ENCODE assay signal across 6 cellular contexts in genomic region chr19:57903298-57904174, GRCh38.
A peak's percentile ranks its signal among the peaks of the same experiment; 100 is the strongest.
DNase-seq lines count a peak whose midpoint lies in the region; ATAC-seq and TF ChIP-seq lines count a peak whose summit lies in the region.

No MANE protein-coding gene starts in this region.

- no peaks in the 10 kb centered on the region for H3K27me3 ChIP-seq in DND-41 (ENCODE audit: insufficient read depth, low read length, poor library complexity)

- peak; percentile 74 for ATAC-seq in DND-41 (ENCODE audit: insufficient read depth, low read depth)
- no peak for ATAC-seq in GM21381 (IDR thresholded peaks at IDR 0.05; ENCODE audit: unreplicated experiment)

- peak; percentile 70 for TF ChIP-seq CTCF in DND-41 (IDR thresholded peaks at IDR 0.05; ENCODE audit: borderline replicate concordance, extremely low read depth, low read length, poor library complexity, severe bottlenecking)
- TF ChIP-seq CTCF in foreskin fibroblast (IDR thresholded peaks at IDR 0.05; ENCODE audit: low read depth, low read length), result peak; percentile 36

- no peak overlapping the region for H3K4me3 ChIP-seq in DND-41 (ENCODE audit: low read depth in 1 of 2, low read length in 2 of 2)
- no peak overlapping the region for H3K4me3 ChIP-seq in foreskin fibroblast (ENCODE audit: low read depth in 1 of 2, low read length in 2 of 2)

- no peak overlapping the region for H3K27ac ChIP-seq in DND-41 (ENCODE audit: low read length)

- H3K79me2 ChIP-seq in DND-41 (ENCODE audit: insufficient read depth, low read length), result peaks cover 9% of the 10 kb centered on the region; the same call in 1 of the 2 replicates

- no peak overlapping the region for H2AFZ ChIP-seq in DND-41 (ENCODE audit: low read depth, low read length)

- peaks cover 14% of the 10 kb centered on the region for H3K36me3 ChIP-seq in DND-41 (ENCODE audit: insufficient read depth, low read length)

- no peaks in the 10 kb centered on the region for H3K9me3 ChIP-seq in DND-41 (ENCODE audit: insufficient read depth, low read length, severe bottlenecking)

- no peaks in the 10 kb centered on the region for H4K20me1 ChIP-seq in DND-41 (ENCODE audit: insufficient read depth, low read length)

- DNase-seq in DND-41, result no peak
- DNase-seq in NCI-H2029 treated with DMSO at 0.1 percent for 48 hours (lab: John Stamatoyannopoulos, UW), result peak; percentile 2
- peak; percentile 13 to 67 for DNase-seq in foreskin fibroblast
- no peak for DNase-seq in HK-2 (ENCODE audit: unreplicated experiment)
- DNase-seq in stimulated activated CD8-positive, alpha-beta memory T cell treated with anti-CD3 and anti-CD28 coated beads, Interleukin-4, amount 100 ng/mL, for 48 hours, result no peak

- no peaks in the 10 kb centered on the region for H3K4me1 ChIP-seq in DND-41 (ENCODE audit: insufficient read depth, low read length)

- no peak overlapping the region for H3K9ac ChIP-seq in DND-41 (ENCODE audit: low read depth, low read length)

- no peak overlapping the region for H3K4me2 ChIP-seq in DND-41 (ENCODE audit: insufficient read depth, low read length)

Comparison
In these comparisons a context has a peak if more than half of its experiments do, and no peak if none do; other contexts are left out.
1. DNase-seq: peak in NCI-H2029 treated with DMSO at 0.1 percent for 48 hours (single experiment) and foreskin fibroblast (2 of 2); none in DND-41 (single experiment), HK-2 (single experiment) and stimulated activated CD8-positive, alpha-beta memory T cell treated with anti-CD3 and anti-CD28 coated beads, Interleukin-4, amount 100 ng/mL, for 48 hours (single experiment).